Comparison of ENCODE assay signal across 8 cellular contexts in the genomic region with DNA sequence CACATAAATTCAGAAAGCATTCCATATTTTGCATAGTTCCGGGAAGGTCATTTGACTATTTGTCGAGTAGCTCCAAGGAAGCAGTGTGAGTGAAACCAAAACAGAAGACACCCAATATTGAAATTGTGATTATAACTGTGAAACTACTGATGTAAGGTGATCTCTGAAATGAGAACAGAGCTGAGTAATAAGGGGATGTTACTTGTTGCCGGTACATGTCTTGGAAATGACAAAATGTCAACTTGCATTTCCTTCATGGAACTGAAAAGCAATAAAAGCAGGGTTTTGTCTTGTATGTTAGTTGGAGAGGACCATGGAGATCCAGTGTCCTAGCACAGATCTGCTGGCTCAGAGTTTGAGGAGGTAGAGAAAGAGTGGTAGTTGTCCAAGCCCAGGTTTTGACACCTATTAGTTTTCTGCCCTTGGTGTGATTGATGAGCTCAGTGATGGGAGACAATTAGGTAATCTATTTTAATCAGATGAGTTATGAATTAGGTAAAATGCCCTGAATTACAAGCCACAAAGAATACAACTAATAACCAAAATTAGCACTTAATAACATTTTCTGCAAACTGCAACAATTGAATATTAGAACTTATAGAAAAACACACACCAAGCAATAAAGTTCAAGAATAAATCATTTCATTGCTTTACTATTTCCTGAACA. TPM values are rescaled to one million over a fixed set of nuclear protein-coding genes. Genes with fewer than 3 reads are reported as not detected.
A peak's percentile ranks its signal among the peaks of the same experiment; 100 is the strongest.
DNase-seq lines count a peak whose midpoint lies in the region; ATAC-seq and FAIRE-seq lines count a peak whose summit lies in the region.
"Not testable (repeated sequence)": the region's sequence is repeated elsewhere in the genome, so short reads cannot be mapped to it uniquely, and the experiment has no call there.

No MANE protein-coding gene starts in this region.

- DNase-seq in RCC 7860 (ENCODE audit: low spot score); activated naive CD4-positive, alpha-beta T cell treated with anti-CD3 and anti-CD28 coated beads, Interleukin-2, amount 50 U/mL, for 72 hours (ENCODE audit: low spot score in 2 of 2): not testable (repeated sequence)
- peak in 1 of 2 donors; percentile 7 for DNase-seq in stimulated activated naive CD8-positive, alpha-beta T cell treated with anti-CD3 and anti-CD28 coated beads, Interleukin-15, amount 100 ng/mL, for 72 hours

- H3K27ac Mint-ChIP-seq in activated naive CD4-positive, alpha-beta T cell treated with anti-CD3 and anti-CD28 coated beads, Interleukin-2, amount 50 U/mL, for 72 hours: peak overlapping the region; percentile 58 to 62
- peak overlapping the region in 1 of 2 donors; percentile 42 for H3K27ac Mint-ChIP-seq in stimulated activated naive CD8-positive, alpha-beta T cell treated with anti-CD3 and anti-CD28 coated beads, Interleukin-15, amount 100 ng/mL, for 72 hours

- not testable (repeated sequence) for H3K9me3 Mint-ChIP-seq in activated naive CD4-positive, alpha-beta T cell treated with anti-CD3 and anti-CD28 coated beads, Interleukin-2, amount 50 U/mL, for 72 hours; stimulated activated naive CD8-positive, alpha-beta T cell treated with anti-CD3 and anti-CD28 coated beads, Interleukin-15, amount 100 ng/mL, for 72 hours

- ATAC-seq in GM18517 (IDR thresholded peaks at IDR 0.05; ENCODE audit: unreplicated experiment): peak; percentile 89
- peak; percentile 76 for ATAC-seq in GM19372 (IDR thresholded peaks at IDR 0.05; ENCODE audit: low read depth, unreplicated experiment)
- peak; percentile 72 for ATAC-seq in GM21723 (IDR thresholded peaks at IDR 0.05; ENCODE audit: unreplicated experiment)
- peak; percentile 93 for ATAC-seq in HG02981 (IDR thresholded peaks at IDR 0.05; ENCODE audit: unreplicated experiment)
- peak; percentile 99 for ATAC-seq in HG03378 (IDR thresholded peaks at IDR 0.05; ENCODE audit: unreplicated experiment)
- peak; percentile 79 to 95 for ATAC-seq in activated naive CD4-positive, alpha-beta T cell treated with anti-CD3 and anti-CD28 coated beads, Interleukin-2, amount 50 U/mL, for 72 hours
- peak; percentile 79 for ATAC-seq in stimulated activated naive CD8-positive, alpha-beta T cell treated with anti-CD3 and anti-CD28 coated beads, Interleukin-15, amount 100 ng/mL, for 72 hours

- peak; percentile 5 for FAIRE-seq in RCC 7860 (lab: Jason Lieb, UNC)

- peak overlapping the region in 1 of 2 donors; percentile 20 for H3K4me3 Mint-ChIP-seq in stimulated activated naive CD8-positive, alpha-beta T cell treated with anti-CD3 and anti-CD28 coated beads, Interleukin-15, amount 100 ng/mL, for 72 hours

- not testable (repeated sequence) for H3K27me3 Mint-ChIP-seq in stimulated activated naive CD8-positive, alpha-beta T cell treated with anti-CD3 and anti-CD28 coated beads, Interleukin-15, amount 100 ng/mL, for 72 hours

- H3K36me3 Mint-ChIP-seq in activated naive CD4-positive, alpha-beta T cell treated with anti-CD3 and anti-CD28 coated beads, Interleukin-2, amount 50 U/mL, for 72 hours: not testable (repeated sequence)

- peaks cover 19% of the 10 kb centered on the region for H3K4me1 Mint-ChIP-seq in stimulated activated naive CD8-positive, alpha-beta T cell treated with anti-CD3 and anti-CD28 coated beads, Interleukin-15, amount 100 ng/mL, for 72 hours

RNA-seq across cellular contexts. Expression of a gene that starts 58.7 kb away (rescaled TPM):
- total RNA-seq in activated naive CD4-positive, alpha-beta T cell treated with anti-CD3 and anti-CD28 coated beads, Interleukin-2, amount 50 U/mL, for 72 hours: 10 to 100 TPM; 22.3 to 28.5 TPM
